Comparison of ENCODE assay signal across 27 cellular contexts in the genomic region with DNA sequence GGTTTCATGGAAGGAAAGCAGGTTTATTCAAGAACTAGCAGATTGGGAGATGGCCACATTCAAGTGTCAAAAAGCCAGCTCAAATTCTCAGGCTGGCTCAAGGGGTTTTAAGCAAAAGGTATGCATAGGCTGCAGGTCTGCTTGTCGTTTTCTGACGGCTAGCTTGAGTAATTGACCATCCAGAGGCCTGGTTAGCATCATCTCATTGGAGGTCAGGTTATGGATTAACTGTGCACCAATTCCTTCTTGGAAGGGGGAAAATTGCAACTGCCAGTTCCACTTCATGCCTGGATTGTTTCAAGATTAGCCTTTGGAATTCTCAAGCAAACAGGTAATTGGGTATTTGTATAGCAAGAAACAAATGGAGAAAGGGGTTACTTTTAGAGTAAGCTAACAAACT.
"Had no signal": no experiment of that assay in that cellular context is flagged by ENCODE, and none has a peak within 500 bp of the region (broad histone marks: within the 10 kb centered on the region; RNA-seq: fewer than 3 reads in every experiment).

No MANE protein-coding gene starts in this region.

- ATAC-seq: activated CD4-positive, alpha-beta T cell treated with anti-CD3 and anti-CD28 coated beads for 36 hours; activated CD8-positive, alpha-beta memory T cell treated with anti-CD3 and anti-CD28 coated beads, Interleukin-2, amount 10 ng/mL, durations not matched to agents 7 days and 5 days; activated CD8-positive, alpha-beta T cell treated with anti-CD3 and anti-CD28 coated beads, Interleukin-2, amount 10 ng/mL, durations not matched to agents 7 days and 5 days; activated T-cell treated with anti-CD3 and anti-CD28 coated beads, Interleukin-2, amount 50 U/mL, for 72 hours; body of pancreas; left lung; lower lobe of right lung; natural killer cell; stimulated activated memory B cell treated with anti-CD40 and anti-IgM and Interleukin-4, amounts not matched to agents 10 μg/mL and 1 μg/mL and 100 μg/mL, for 72 hours had no signal

- DNase-seq: activated CD4-positive, alpha-beta T cell treated with anti-CD3 and anti-CD28 coated beads for 36 hours; activated CD4-positive, CD25-positive, alpha-beta regulatory T cell; activated CD8-positive, alpha-beta memory T cell treated with anti-CD3 and anti-CD28 coated beads, Interleukin-2, amount 10 ng/mL, durations not matched to agents 7 days and 5 days; activated CD8-positive, alpha-beta T cell treated with anti-CD3 and anti-CD28 coated beads, Interleukin-2, amount 10 ng/mL, durations not matched to agents 7 days and 5 days; activated naive CD4-positive, alpha-beta T cell; activated T-cell treated with anti-CD3 and anti-CD28 coated beads, Interleukin-2, amount 50 U/mL, for 72 hours; anterior cingulate cortex; body of pancreas; cerebellar nuclear complex; colonic mucosa; effector CD8-positive, alpha-beta T cell; glutamatergic neuron; left lung; lower lobe of right lung; mesendoderm; natural killer cell; posterior cingulate gyrus; sigmoid colon; stimulated activated CD4-positive, alpha-beta T cell treated with anti-CD3 and anti-CD28 coated beads, Interleukin-1b, Interleukin-23, amount 100 ng/mL, for 48 hours; stimulated activated CD4-positive, alpha-beta T cell treated with anti-CD3 and anti-CD28 coated beads, Interleukin-4, amount 100 ng/mL, for 4 hours; stimulated activated CD8-positive, alpha-beta memory T cell treated with anti-CD3 and anti-CD28 coated beads, Interleukin-4, amount 100 ng/mL, for 48 hours; stomach; transverse colon; uterus had no signal

- H3K4me3 ChIP-seq: body of pancreas, colonic mucosa, left lung, lower lobe of right lung, sigmoid colon, smooth muscle cell, stomach, suprapubic skin, transverse colon, uterus had no signal
